ENCODE assay signal across 21 cellular contexts in the genomic region with DNA sequence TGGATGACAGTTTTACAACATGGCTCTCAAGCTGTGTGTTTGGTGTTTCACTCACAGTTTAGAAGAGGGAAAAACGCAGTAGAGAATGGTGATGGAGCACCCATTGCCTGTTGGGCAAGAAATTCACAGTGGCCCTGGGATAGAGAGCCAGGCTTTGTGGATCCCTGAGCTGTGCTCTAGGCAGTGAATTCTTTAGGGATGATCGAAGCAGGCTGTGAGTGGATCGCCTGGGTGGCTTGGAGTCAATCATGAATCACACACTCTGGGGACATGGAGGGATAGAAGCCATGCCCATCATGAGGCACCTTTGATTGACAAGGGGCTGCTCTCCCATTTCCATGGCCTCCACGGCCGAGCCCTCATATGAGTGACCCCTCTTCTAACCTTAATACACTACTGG. TPM values are rescaled to one million over a fixed set of nuclear protein-coding genes. Genes with fewer than 3 reads are reported as not detected.
DNase-seq lines count a peak whose midpoint lies in the region; ATAC-seq, FAIRE-seq and TF ChIP-seq lines count a peak whose summit lies in the region.
"Had no signal": no experiment of that assay in that cellular context is flagged by ENCODE, and none has a peak within 500 bp of the region (broad histone marks: within the 10 kb centered on the region; RNA-seq: fewer than 3 reads in every experiment).

No MANE protein-coding gene starts in this region.

- TF ChIP-seq CTCF in brain microvascular endothelial cell (IDR thresholded peaks at IDR 0.05; ENCODE audit: low read depth, low read length, missing control alignments) (no peak), keratinocyte (optimal IDR thresholded peaks at IDR 0.05 in 1 of 3, IDR thresholded peaks at IDR 0.05 in 1 of 3, conservative IDR thresholded peaks at IDR 0.05 in 1 of 3; ENCODE audit: extremely low read depth in 1 of 3, insufficient read depth in 2 of 3, low read length in 3 of 3) (no peak), sigmoid colon (IDR thresholded peaks at IDR 0.05) (no peak)

- no peak overlapping the region for H2AFZ ChIP-seq in keratinocyte (ENCODE audit: control insufficient read depth, low read length)

- no peak overlapping the region for H3K4me3 ChIP-seq in brain microvascular endothelial cell (ENCODE audit: low read depth, low read length)
- no peak overlapping the region for H3K4me3 ChIP-seq in keratinocyte (ENCODE audit: control insufficient read depth in 2 of 3, extremely low read depth in 1 of 3, insufficient read depth in 2 of 3, low read depth in 1 of 3, low read length in 3 of 3)
- H3K4me3 ChIP-seq in sigmoid colon: no peak overlapping the region
- H3K4me3 ChIP-seq in H7 (ENCODE audit: insufficient read depth, low read depth, low read length): no peak overlapping the region
- H3K4me3 ChIP-seq: heart right ventricle, pancreas, Peyer's patch, upper lobe of right lung had no signal

- ATAC-seq in GM18909 (IDR thresholded peaks at IDR 0.05; ENCODE audit: poor library complexity, unreplicated experiment): no peak
- ATAC-seq in Right ventricle myocardium inferior: no peak
- ATAC-seq: heart right ventricle, pancreas, upper lobe of right lung, WTC11 had no signal

- H4K20me1 ChIP-seq in keratinocyte (ENCODE audit: control insufficient read depth, extremely low read depth, insufficient read depth, low read length): no peaks in the 10 kb centered on the region

- H3K9ac ChIP-seq in keratinocyte (ENCODE audit: control insufficient read depth, extremely low read depth, insufficient read depth, low read length): no peak overlapping the region

- no peaks in the 10 kb centered on the region for H3K9me1 ChIP-seq in keratinocyte (ENCODE audit: control insufficient read depth, extremely low read depth, insufficient read depth, low read length)

- DNase-seq in ACHN: peak; percentile 27
- peak; percentile 25 for DNase-seq in HTR-8/SVneo (ENCODE audit: insufficient read length, low spot score)
- DNase-seq in brain microvascular endothelial cell: peak; percentile 56
- DNase-seq in keratinocyte (ENCODE audit: low read depth, low spot score): no peak
- DNase-seq in Right ventricle myocardium inferior (ENCODE audit: missing footprints): no peak
- DNase-seq in sigmoid colon: no peak
- DNase-seq in H7: no peak
- DNase-seq: heart right ventricle; NCI-H2107; NCI-H748 treated with DMSO at 0.1 percent for 48 hours; pancreas; Peyer's patch; stimulated activated CD4-positive, alpha-beta T cell treated with anti-CD3 and anti-CD28 coated beads, Interleukin-12 subunit alpha, Interleukin-12 subunit beta, amount 100 ng/mL, for 4 hours; stimulated activated naive CD4-positive, alpha-beta T cell treated with Interleukin-2 at 50 U/mL for 16 hours; T-helper 1 cell; upper lobe of right lung had no signal

- H3K36me3 ChIP-seq in brain microvascular endothelial cell (replicated peaks): no peaks in the 10 kb centered on the region
- H3K36me3 ChIP-seq in keratinocyte (ENCODE audit: control insufficient read depth in 2 of 2, extremely low read depth in 1 of 2, insufficient read depth in 2 of 2, low read length in 2 of 2): no peaks in the 10 kb centered on the region
- no peaks in the 10 kb centered on the region for H3K36me3 ChIP-seq in sigmoid colon
- no peaks in the 10 kb centered on the region for H3K36me3 ChIP-seq in H7 (replicated peaks; ENCODE audit: control insufficient read depth, insufficient read depth, low read length)
- H3K36me3 ChIP-seq: heart right ventricle, pancreas, Peyer's patch, upper lobe of right lung had no signal

- FAIRE-seq in HTR-8/SVneo (lab: Jason Lieb, UNC): no peak
- FAIRE-seq in keratinocyte (lab: Jason Lieb, UNC): peak; percentile 85
- FAIRE-seq: colon, pancreas had no signal

- H3K27ac ChIP-seq in brain microvascular endothelial cell (no peak overlapping the region), keratinocyte (ENCODE audit: control insufficient read depth, insufficient read depth, low read length) (no peak overlapping the region), sigmoid colon (no peak overlapping the region)
- H3K27ac ChIP-seq: heart right ventricle, pancreas, Peyer's patch, upper lobe of right lung had no signal

- no peak overlapping the region for H3K4me2 ChIP-seq in keratinocyte (ENCODE audit: control insufficient read depth, extremely low read depth, insufficient read depth, low read depth, low read length)

- no peaks in the 10 kb centered on the region for H3K79me2 ChIP-seq in keratinocyte (ENCODE audit: control insufficient read depth, insufficient read depth, low read length)

- no peaks in the 10 kb centered on the region for H3K9me3 ChIP-seq in keratinocyte (ENCODE audit: control insufficient read depth, low read depth, low read length)
- H3K9me3 ChIP-seq in sigmoid colon: no peaks in the 10 kb centered on the region
- H3K9me3 ChIP-seq: heart right ventricle, pancreas, Peyer's patch, upper lobe of right lung had no signal

- no peak for TF ChIP-seq POLR2A in sigmoid colon (IDR thresholded peaks at IDR 0.05)

- TF ChIP-seq EP300 in sigmoid colon (IDR thresholded peaks at IDR 0.05): no peak

- no peaks in the 10 kb centered on the region for H3K27me3 ChIP-seq in brain microvascular endothelial cell (replicated peaks)
- no peaks in the 10 kb centered on the region for H3K27me3 ChIP-seq in keratinocyte (ENCODE audit: control insufficient read depth, extremely low read depth, insufficient read depth, low read length)
- H3K27me3 ChIP-seq in sigmoid colon: peaks cover 0 to 4% (median 0%) of the 10 kb centered on the region in 3 donors
- H3K27me3 ChIP-seq in H7 (ENCODE audit: control insufficient read depth, insufficient read depth, low read length): no peaks in the 10 kb centered on the region
- H3K27me3 ChIP-seq: pancreas, Peyer's patch, upper lobe of right lung had no signal

- peaks cover 23% of the 10 kb centered on the region for H3K4me1 ChIP-seq in keratinocyte (ENCODE audit: control insufficient read depth, extremely low read depth, insufficient read depth, low read length)
- H3K4me1 ChIP-seq in sigmoid colon: peaks cover 0 to 6% (median 0%) of the 10 kb centered on the region in 4 donors
- H3K4me1 ChIP-seq: pancreas, Peyer's patch, upper lobe of right lung had no signal

- dilution Hi-C loops in keratinocyte (cut with MboI; ENCODE audit: extremely low pct_ligation_motif_present, low sequenced_read_pairs): no loop called here

- in situ Hi-C loops in ACHN (cut with HindIII; ENCODE audit: low pct_ligation_motif_present, low pct_unique_long_range_greater_than_20kb, low sequenced_read_pairs): no loop called here
- in situ Hi-C loops in brain microvascular endothelial cell (cut with HindIII; ENCODE audit: low pct_ligation_motif_present, low sequenced_read_pairs): no loop called here

- 69 to 72% methylated on average over 5 of the region's 5 CpGs for whole genome bisulfite sequencing in sigmoid colon, 2 donors

- intact Hi-C loops in Right ventricle myocardium inferior (cut with DNase I) (no loop called here), sigmoid colon (cut with DNase I) (no loop called here)

RNA-seq across cellular contexts. Expression of gene KCNJ6, which starts 47.4 kb away (rescaled TPM):
- polyA plus RNA-seq in keratinocyte: not detected in 3 replicates
- not detected for polyA plus RNA-seq in keratinocyte (2011; ENCODE audit: low read depth)
- polyA plus RNA-seq in keratinocyte (2011; cell fraction: cytosol; rRNA removed): not detected in 2 replicates
- not detected in 2 replicates for polyA plus RNA-seq in keratinocyte (2011; cell fraction: nucleus; rRNA removed)
- not detected in 2 replicates for polyA plus RNA-seq in keratinocyte (2012; ENCODE audit: low replicate concordance)
- polyA minus RNA-seq in keratinocyte: not detected in 3 replicates
- polyA minus RNA-seq in keratinocyte (2011; cell fraction: cytosol; rRNA and poly(A)+ RNA removed): not detected
- polyA minus RNA-seq in keratinocyte (2011; cell fraction: nucleus; rRNA and poly(A)+ RNA removed): not detected in 2 replicates
- total RNA-seq in Right ventricle myocardium inferior: not detected
- under 1 TPM in 2 of 4 donors, not detected in 2; under 0.01 TPM for total RNA-seq in sigmoid colon
- polyA plus RNA-seq in sigmoid colon: under 1 TPM; under 0.01 to 0.04 (median under 0.01) TPM
- not detected in 2 replicates for total RNA-seq in H7 (2014; rRNA removed; shearing (Covaris generic))
- total RNA-seq: activated CD8-positive, alpha-beta memory T cell treated with anti-CD3 and anti-CD28 coated beads for 36 hours; heart right ventricle; HT-29 had no signal
- polyA plus RNA-seq: heart right ventricle had no signal

Comparison
In these comparisons a context has a peak if more than half of its experiments do, and no peak if none do; other contexts are left out.
1. DNase-seq: peak in ACHN (single experiment), HTR-8/SVneo (single experiment) and brain microvascular endothelial cell (single experiment); none in keratinocyte (single experiment), Right ventricle myocardium inferior (single experiment), sigmoid colon (single experiment) and H7 (single experiment).